In the genomic region with DNA sequence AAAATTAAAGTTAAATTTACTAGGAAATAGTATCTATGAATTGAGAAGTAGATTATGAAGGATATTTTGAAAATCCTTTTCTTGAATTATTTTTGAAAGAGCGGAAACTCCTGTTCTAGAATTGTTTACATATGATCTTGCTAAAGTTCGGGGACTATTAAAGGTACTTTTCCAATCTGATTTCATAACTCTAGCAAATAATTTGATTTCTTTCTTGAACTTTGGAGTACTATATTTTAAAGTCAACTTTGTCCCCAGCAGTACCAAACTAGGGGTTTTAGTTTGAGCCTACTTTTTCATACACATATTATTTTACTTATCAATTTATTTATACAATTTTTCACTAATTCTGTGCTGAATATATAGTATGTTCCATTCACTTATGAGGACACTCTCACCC, we compare ENCODE assay signal across 6 cellular contexts.
"Had no signal": no experiment of that assay in that cellular context is flagged by ENCODE, and none has a peak within 500 bp of the region (broad histone marks: within the 10 kb centered on the region; RNA-seq: fewer than 3 reads in every experiment).

No MANE protein-coding gene starts in this region.

- DNase-seq: GOT3, H7, HCEC 1CT, IMR-90, KG1 had no signal

- ATAC-seq: K562 had no signal

- H3K4me3 ChIP-seq: K562 had no signal
